8 cellular contexts compared by ENCODE assay signal in the genomic region with DNA sequence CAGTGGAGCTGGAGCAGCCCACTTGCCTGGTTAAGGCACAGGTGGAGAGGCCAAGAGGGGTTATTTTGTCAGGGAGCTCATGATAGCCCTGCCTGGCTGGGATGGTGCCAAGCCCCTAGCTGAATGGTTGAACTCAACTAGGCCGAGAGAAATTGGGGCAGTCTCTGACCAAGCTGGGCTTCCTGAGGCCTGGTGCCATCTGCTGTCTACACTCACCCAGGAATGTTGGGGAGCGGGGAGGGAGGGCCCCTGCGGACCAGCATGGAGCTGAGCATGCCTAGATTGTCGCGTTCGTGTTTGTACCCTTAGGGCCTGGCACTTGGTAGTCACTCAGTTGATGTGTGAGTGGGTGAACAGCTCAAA. TPM values are rescaled to one million over a fixed set of nuclear protein-coding genes. Genes with fewer than 3 reads are reported as not detected.
DNase-seq lines count a peak whose midpoint lies in the region; ATAC-seq, FAIRE-seq and TF ChIP-seq lines count a peak whose summit lies in the region.

No MANE protein-coding gene starts in this region.

- H3K79me2 ChIP-seq in astrocyte (ENCODE audit: insufficient read depth, low read length), result peaks cover 58% of the 10 kb centered on the region

- TF ChIP-seq POLR2A in tibial nerve (IDR thresholded peaks at IDR 0.05), result no peak

- no peak for ATAC-seq in activated T-cell treated with anti-CD3 and anti-CD28 coated beads, Interleukin-2, amount 50 U/mL, for 4 hours
- ATAC-seq in left lobe of liver (no peak), GM21619 (IDR thresholded peaks at IDR 0.05; ENCODE audit: unreplicated experiment) (no peak), GM19455 (IDR thresholded peaks at IDR 0.05; ENCODE audit: unreplicated experiment) (no peak)

- H3K9ac ChIP-seq in astrocyte (ENCODE audit: low read length), result peak overlapping the region; percentile 100

- TF ChIP-seq CTCF in astrocyte (IDR thresholded peaks at IDR 0.05; ENCODE audit: insufficient read depth, low read depth, low read length) (no peak), tibial nerve (IDR thresholded peaks at IDR 0.05) (no peak)

- H3K27me3 ChIP-seq in astrocyte (ENCODE audit: insufficient read depth, low read length), result no peaks in the 10 kb centered on the region
- no peaks in the 10 kb centered on the region for H3K27me3 ChIP-seq in tibial nerve

- H3K27me3 Mint-ChIP-seq in activated T-cell treated with anti-CD3 and anti-CD28 coated beads, Interleukin-2, amount 50 U/mL, for 4 hours (ENCODE audit: low read depth), result no peaks in the 10 kb centered on the region
- no peaks in the 10 kb centered on the region for H3K27me3 Mint-ChIP-seq in astrocyte (ENCODE audit: low read depth, unreplicated experiment)

- peaks cover 20% of the 10 kb centered on the region for H3K36me3 Mint-ChIP-seq in activated T-cell treated with anti-CD3 and anti-CD28 coated beads, Interleukin-2, amount 50 U/mL, for 4 hours (ENCODE audit: insufficient read depth)
- peaks cover 16% of the 10 kb centered on the region for H3K36me3 Mint-ChIP-seq in astrocyte (ENCODE audit: low read depth, unreplicated experiment)

- peak overlapping the region; percentile 94 for H3K4me2 ChIP-seq in astrocyte (ENCODE audit: low read length)

- H3K9me3 ChIP-seq in astrocyte (ENCODE audit: insufficient read depth, low read depth, low read length) (no peaks in the 10 kb centered on the region), tibial nerve (no peaks in the 10 kb centered on the region)

- peaks cover 49% of the 10 kb centered on the region for H4K20me1 ChIP-seq in astrocyte (ENCODE audit: insufficient read depth, low read length)

- no peak for TF ChIP-seq EP300 in tibial nerve (IDR thresholded peaks at IDR 0.05)

- H3K4me3 ChIP-seq in astrocyte (ENCODE audit: insufficient read depth, low read depth, low read length) (peak overlapping the region; percentile 81), tibial nerve (peak overlapping the region; percentile 71 to 100 (median 94))

- H3K36me3 ChIP-seq in astrocyte (ENCODE audit: insufficient read depth, low read length) (peaks cover 19% of the 10 kb centered on the region), tibial nerve (peaks cover 0 to 34% (median 0%) of the 10 kb centered on the region in 3 donors)

- H3K4me1 Mint-ChIP-seq in activated T-cell treated with anti-CD3 and anti-CD28 coated beads, Interleukin-2, amount 50 U/mL, for 4 hours (ENCODE audit: low read depth), result peaks cover 58% of the 10 kb centered on the region
- H3K4me1 Mint-ChIP-seq in astrocyte (ENCODE audit: low read depth, unreplicated experiment), result peaks cover 21% of the 10 kb centered on the region

- H2AFZ ChIP-seq in astrocyte (ENCODE audit: low read depth, low read length), result no peak overlapping the region

- H3K27ac ChIP-seq in astrocyte (ENCODE audit: low read depth, low read length) (peak overlapping the region; percentile 100), tibial nerve (peak overlapping the region in 2 of 4 donors; percentile 95 to 96)

- no peak for FAIRE-seq in astrocyte (lab: Jason Lieb, UNC)

- DNase-seq in activated T-cell treated with anti-CD3 and anti-CD28 coated beads, Interleukin-2, amount 50 U/mL, for 4 hours, result no peak
- DNase-seq in activated T-cell treated with anti-CD3 and anti-CD28 coated beads, Interleukin-2, amount 50 U/mL, for 1 hour, result no peak
- DNase-seq in astrocyte (ENCODE audit: low read depth) (no peak), left lobe of liver (ENCODE audit: low spot score) (peak; percentile 52), tibial nerve (ENCODE audit: low spot score in 2 of 2) (no peak), LoVo (ENCODE audit: low spot score) (no peak)

- 36 to 47% methylated on average over 4 to 5 of the region's 6 CpGs for WGBS in tibial nerve, 2 donors

- peak overlapping the region; percentile 86 for H3K27ac Mint-ChIP-seq in astrocyte (ENCODE audit: unreplicated experiment)

- peak overlapping the region; percentile 97 for H3K4me3 Mint-ChIP-seq in activated T-cell treated with anti-CD3 and anti-CD28 coated beads, Interleukin-2, amount 50 U/mL, for 4 hours
- H3K4me3 Mint-ChIP-seq in astrocyte (ENCODE audit: unreplicated experiment), result peak overlapping the region; percentile 96

- no peaks in the 10 kb centered on the region for H3K9me3 Mint-ChIP-seq in activated T-cell treated with anti-CD3 and anti-CD28 coated beads, Interleukin-2, amount 50 U/mL, for 4 hours
- no peaks in the 10 kb centered on the region for H3K9me3 Mint-ChIP-seq in astrocyte (ENCODE audit: unreplicated experiment)

- H3K4me1 ChIP-seq in astrocyte (ENCODE audit: insufficient read depth, low read length) (peaks cover 16% of the 10 kb centered on the region), tibial nerve (peaks cover 0 to 44% (median 20%) of the 10 kb centered on the region in 4 donors)

RNA-seq across cellular contexts. Expression of a gene that starts 1.2 kb away (rescaled TPM):
- 10 to 100 TPM; 56.9 to 59.9 (median 59.8) TPM for total RNA-seq in activated T-cell treated with anti-CD3 and anti-CD28 coated beads, Interleukin-2, amount 50 U/mL, for 4 hours
- total RNA-seq in astrocyte (19.5 TPM in 2 replicates), left lobe of liver (5.9 TPM), tibial nerve (10 to 100 TPM; 18.0 to 21.0 (median 20.6) TPM)

RNA-seq across cellular contexts. Expression of a gene that starts 17.0 kb away (rescaled TPM):
- total RNA-seq in activated T-cell treated with anti-CD3 and anti-CD28 coated beads, Interleukin-2, amount 50 U/mL, for 4 hours, result 10 to 100 TPM; 25.2 to 30.5 (median 28.8) TPM
- total RNA-seq in astrocyte (15.3 and 17.9 TPM in 2 replicates), left lobe of liver (16.0 TPM), tibial nerve (10 to 100 TPM; 26.8 to 54.9 (median 40.6) TPM)

RNA-seq across cellular contexts. Expression of a gene that starts 29.1 kb away (rescaled TPM):
- under 1 TPM in 1 of 3 donors, not detected in 2; 0.19 TPM for total RNA-seq in activated T-cell treated with anti-CD3 and anti-CD28 coated beads, Interleukin-2, amount 50 U/mL, for 4 hours
- 0.20 TPM in 1 of 2 replicates, not detected in the other for total RNA-seq in astrocyte
- total RNA-seq in left lobe of liver, result not detected
- total RNA-seq in tibial nerve, result not detected

RNA-seq across cellular contexts. Expression of a gene that starts 37.0 kb away (rescaled TPM):
- total RNA-seq in activated T-cell treated with anti-CD3 and anti-CD28 coated beads, Interleukin-2, amount 50 U/mL, for 4 hours, result 10 to 100 TPM; 15.3 to 20.7 (median 15.7) TPM
- total RNA-seq in astrocyte (5.1 and 7.1 TPM in 2 replicates), left lobe of liver (24.6 TPM), tibial nerve (10 to 100 TPM; 60.3 to 94.8 (median 72.2) TPM)

RNA-seq across cellular contexts. Expression of a gene that starts 59.5 kb away (rescaled TPM):
- 10 to 100 TPM; 39.3 to 42.0 (median 40.2) TPM for total RNA-seq in activated T-cell treated with anti-CD3 and anti-CD28 coated beads, Interleukin-2, amount 50 U/mL, for 4 hours
- 54.5 and 58.7 TPM in 2 replicates for total RNA-seq in astrocyte
- 25.8 TPM for total RNA-seq in left lobe of liver
- total RNA-seq in tibial nerve, result 10 to 100 TPM; 56.1 to 69.0 (median 65.4) TPM
